ENCODE assay signal across 20 cellular contexts in genomic region chr4:89247951-89248350, GRCh38. TPM values are rescaled to one million over a fixed set of nuclear protein-coding genes. Genes with fewer than 3 reads are reported as not detected.
"Had no signal": no experiment of that assay in that cellular context is flagged by ENCODE, and none has a peak within 500 bp of the region (broad histone marks: within the 10 kb centered on the region; RNA-seq: fewer than 3 reads in every experiment).

No MANE protein-coding gene starts in this region.

- H3K27ac Mint-ChIP-seq: activated CD4-positive, alpha-beta memory T cell treated with anti-CD3 and anti-CD28 coated beads for 36 hours; activated CD8-positive, alpha-beta memory T cell treated with anti-CD3 and anti-CD28 coated beads, Interleukin-2, amount 10 ng/mL, durations not matched to agents 7 days and 5 days; activated naive CD8-positive, alpha-beta T cell treated with anti-CD3 and anti-CD28 coated beads for 36 hours; endodermal cell; naive B cell; neural progenitor cell had no signal

- H3K9ac ChIP-seq: neural progenitor cell had no signal

- H3K4me1 Mint-ChIP-seq: naive B cell had no signal

- H3K9me3 Mint-ChIP-seq: activated CD4-positive, alpha-beta memory T cell treated with anti-CD3 and anti-CD28 coated beads for 36 hours; activated naive CD8-positive, alpha-beta T cell treated with anti-CD3 and anti-CD28 coated beads for 36 hours; endodermal cell; naive B cell; neural progenitor cell had no signal

- H3K36me3 Mint-ChIP-seq: naive B cell, neural progenitor cell had no signal

- ATAC-seq: activated CD8-positive, alpha-beta memory T cell treated with anti-CD3 and anti-CD28 coated beads, Interleukin-2, amount 10 ng/mL, durations not matched to agents 7 days and 5 days; gastrocnemius medialis; heart right ventricle; left colon had no signal

- H3K27me3 ChIP-seq: brain microvascular endothelial cell, gastrocnemius medialis, heart right ventricle, neural progenitor cell, sigmoid colon had no signal

- H3K4me3 Mint-ChIP-seq: activated CD4-positive, alpha-beta memory T cell treated with anti-CD3 and anti-CD28 coated beads for 36 hours; activated CD8-positive, alpha-beta memory T cell treated with anti-CD3 and anti-CD28 coated beads, Interleukin-2, amount 10 ng/mL, durations not matched to agents 7 days and 5 days; activated naive CD8-positive, alpha-beta T cell treated with anti-CD3 and anti-CD28 coated beads for 36 hours; endodermal cell; naive B cell; neural progenitor cell had no signal

- H3K4me1 ChIP-seq: gastrocnemius medialis, sigmoid colon had no signal

- H3K36me3 ChIP-seq: brain microvascular endothelial cell, gastrocnemius medialis, neural progenitor cell, sigmoid colon, thoracic aorta had no signal

- H3K9me3 ChIP-seq: gastrocnemius medialis, heart right ventricle, sigmoid colon, thoracic aorta had no signal

- DNase-seq: activated CD4-positive, alpha-beta memory T cell treated with anti-CD3 and anti-CD28 coated beads for 36 hours; activated CD4-positive, alpha-beta T cell treated with anti-CD3 and anti-CD28 coated beads for 1 hour; activated CD8-positive, alpha-beta memory T cell treated with anti-CD3 and anti-CD28 coated beads, Interleukin-2, amount 10 ng/mL, durations not matched to agents 7 days and 5 days; activated gamma-delta T cell; activated naive CD8-positive, alpha-beta T cell treated with anti-CD3 and anti-CD28 coated beads for 36 hours; activated T-cell treated with anti-CD3 and anti-CD28 coated beads, Interleukin-2, amount 50 U/mL, for 1 hour; brain microvascular endothelial cell; dermis blood vessel endothelial cell; endodermal cell; erythroblast; gastrocnemius medialis; heart right ventricle; left colon; naive B cell; sigmoid colon; stimulated activated CD4-positive, alpha-beta T cell treated with anti-CD3 and anti-CD28 coated beads, Interleukin-1b, Interleukin-23, amount 100 ng/mL, for 48 hours; T-helper 9 cell had no signal

- H3K4me3 ChIP-seq: gastrocnemius medialis, heart right ventricle, neural progenitor cell, sigmoid colon, thoracic aorta had no signal

RNA-seq across cellular contexts. Expression of gene GPRIN3, which starts 59.6 kb away (rescaled TPM):
- total RNA-seq: osteocyte had no signal
